10 cellular contexts compared by ENCODE assay signal in the genomic region with DNA sequence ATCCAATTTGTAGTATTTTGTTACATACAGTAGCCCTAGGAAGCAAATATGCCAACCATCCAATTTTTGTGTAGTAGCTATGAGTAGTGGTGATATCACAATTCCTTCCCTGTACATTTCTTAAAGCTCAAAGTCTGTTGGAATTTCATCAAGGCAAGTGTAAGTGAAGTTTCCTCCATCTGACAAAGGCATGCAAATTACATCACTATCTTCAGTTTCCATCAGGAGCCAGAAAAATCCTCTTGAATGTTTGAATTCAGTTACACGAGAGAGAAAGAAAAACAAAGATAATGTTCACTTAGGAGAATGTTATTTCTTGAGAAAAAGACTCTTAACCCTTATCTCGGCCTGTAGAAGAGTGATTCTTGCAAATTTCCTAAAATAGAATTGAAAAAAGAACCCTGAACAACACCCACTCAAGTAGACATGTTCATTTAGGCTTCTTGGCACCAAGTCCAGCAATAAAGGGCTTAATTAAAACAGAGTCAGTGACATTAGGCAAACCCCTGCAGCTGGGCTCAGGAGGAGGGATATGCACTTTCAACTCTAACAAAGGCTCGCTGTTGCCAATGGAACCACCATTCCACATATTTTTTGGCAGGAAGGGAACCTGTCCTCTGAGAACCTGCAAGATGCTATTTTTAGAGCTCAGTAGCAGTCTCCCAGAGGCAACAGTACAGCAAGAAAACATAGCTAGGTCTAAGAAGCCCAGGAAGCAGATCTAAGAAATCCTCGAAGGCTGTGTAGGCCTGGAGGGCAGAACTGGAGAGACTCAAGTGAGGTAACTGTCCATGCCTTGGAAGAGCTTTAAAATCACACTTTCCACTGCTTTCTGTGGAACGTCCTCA.
DNase-seq lines count a peak whose midpoint lies in the region; ATAC-seq and TF ChIP-seq lines count a peak whose summit lies in the region.
"Had no signal": no experiment of that assay in that cellular context is flagged by ENCODE, and none has a peak within 500 bp of the region (broad histone marks: within the 10 kb centered on the region; RNA-seq: fewer than 3 reads in every experiment).

No MANE protein-coding gene starts in this region.

- ATAC-seq in RWPE2 (ENCODE audit: low read depth) (no peak), psoas muscle (peak; percentile 71 to 86 (median 77)), HG03521 (IDR thresholded peaks at IDR 0.05; ENCODE audit: unreplicated experiment) (no peak)

- intact Hi-C loops in psoas muscle (cut with DNase I), result no loop called here
- intact Hi-C loops in posterior cingulate gyrus (cut with DNase I), result no loop called here

- H3K27ac ChIP-seq in RWPE2 (ENCODE audit: poor library complexity, severe bottlenecking) (peak overlapping the region; percentile 5), psoas muscle (peak overlapping the region; percentile 24)

- no peaks in the 10 kb centered on the region for H3K27me3 ChIP-seq in RWPE2 (ENCODE audit: insufficient read depth, poor library complexity, severe bottlenecking)
- H3K27me3 ChIP-seq in psoas muscle (ENCODE audit: insufficient read depth in 3 of 3, low read length in 2 of 3), result no peaks in the 10 kb centered on the region

- peaks cover 2% of the 10 kb centered on the region for H3K9me3 ChIP-seq in RWPE2 (ENCODE audit: severe bottlenecking)
- no peaks in the 10 kb centered on the region for H3K9me3 ChIP-seq in psoas muscle

- H3K4me1 ChIP-seq in RWPE2 (ENCODE audit: insufficient read depth, poor library complexity, severe bottlenecking) (peaks cover 32% of the 10 kb centered on the region), psoas muscle (peaks cover 17% of the 10 kb centered on the region)

- no peak overlapping the region for H3K4me3 ChIP-seq in RWPE2 (ENCODE audit: severe bottlenecking)
- no peak overlapping the region for H3K4me3 ChIP-seq in psoas muscle

- H3K36me3 ChIP-seq in RWPE2 (ENCODE audit: low read depth), result no peaks in the 10 kb centered on the region
- H3K36me3 ChIP-seq in psoas muscle (ENCODE audit: insufficient read depth in 1 of 2, low read depth in 1 of 2), result no peaks in the 10 kb centered on the region

- DNase-seq in Daoy (ENCODE audit: low read depth) (peak; percentile 64), RWPE2 (ENCODE audit: low spot score) (no peak), fibroblast of the conjunctiva (ENCODE audit: low read depth) (peak; percentile 47), psoas muscle (no peak), NCI-H2227 (lab: John Stamatoyannopoulos, UW; ENCODE audit: unreplicated experiment) (no peak), posterior cingulate gyrus (no peak)
- no peak for DNase-seq in central memory CD4-positive, alpha-beta T cell
- DNase-seq: activated effector memory CD4-positive, alpha-beta T cell treated with Interleukin-2 at 50 U/mL for 16 hours; glutamatergic neuron had no signal

- TF ChIP-seq CTCF in RWPE2 (IDR thresholded peaks at IDR 0.05; ENCODE audit: poor library complexity, severe bottlenecking), result no peak
- TF ChIP-seq CTCF in psoas muscle (IDR thresholded peaks at IDR 0.05), result no peak

- 20 to 35% (median 21%) methylated on average over 5 of the region's 5 CpGs for WGBS in psoas muscle, 3 donors

Comparison
In these comparisons a context has a peak if more than half of its experiments do, and no peak if none do; other contexts are left out.
1. DNase-seq: peak in Daoy (single experiment) and fibroblast of the conjunctiva (single experiment); none in RWPE2 (single experiment), psoas muscle (0 of 2), NCI-H2227 (single experiment), posterior cingulate gyrus (0 of 10) and central memory CD4-positive, alpha-beta T cell (single experiment).
2. ATAC-seq: peak in psoas muscle (4 of 4); none in RWPE2 (single experiment) and HG03521 (single experiment).